In the genomic region with DNA sequence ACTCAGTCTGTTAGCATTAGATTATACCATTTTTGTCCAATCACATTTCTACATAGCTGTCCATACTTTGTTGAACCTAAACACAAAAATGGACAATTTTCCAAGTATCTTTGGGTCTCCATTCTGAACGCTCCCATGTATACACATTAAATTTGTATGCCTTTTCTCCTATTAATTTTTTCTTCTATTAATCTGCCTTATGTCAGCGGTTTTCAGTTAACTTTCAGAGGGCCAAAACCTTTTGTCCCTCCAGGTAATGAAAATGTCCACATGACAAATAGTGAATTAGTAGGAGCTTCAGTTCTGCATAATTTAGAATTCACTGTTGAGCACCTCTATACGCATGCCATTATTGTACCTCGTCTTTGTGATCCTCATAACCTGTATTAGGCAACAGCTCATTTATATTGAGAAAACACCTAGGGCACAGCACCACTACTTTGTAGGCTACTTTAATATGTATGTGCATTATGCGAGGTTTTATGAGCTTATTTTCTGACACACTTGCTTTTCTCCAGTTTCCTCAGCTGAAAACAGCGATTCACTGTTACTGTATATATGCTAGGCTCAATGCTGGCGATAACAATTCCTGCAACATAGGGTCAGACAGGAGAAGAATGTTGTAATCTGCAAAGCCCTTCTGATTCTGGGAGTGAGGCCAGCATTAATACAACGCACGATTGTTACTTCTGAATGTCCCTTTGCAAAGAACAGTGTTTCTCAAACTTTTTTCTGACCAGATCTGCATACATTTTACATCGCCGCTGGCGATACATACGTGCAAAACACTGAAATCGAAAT, we compare ENCODE assay signal across 8 cellular contexts. TPM values are rescaled to one million over a fixed set of nuclear protein-coding genes. Genes with fewer than 3 reads are reported as not detected.
DNase-seq lines count a peak whose midpoint lies in the region; ATAC-seq, FAIRE-seq and TF ChIP-seq lines count a peak whose summit lies in the region.

No MANE protein-coding gene starts in this region.

- H3K36me3 ChIP-seq in GM06990 (ENCODE audit: control insufficient read depth, insufficient read depth, low read length) (no peaks in the 10 kb centered on the region), NT2/D1 (ENCODE audit: insufficient read depth, insufficient read length, low read length) (no peaks in the 10 kb centered on the region), endothelial cell of umbilical vein (ENCODE audit: control insufficient read depth in 2 of 2, extremely low read depth in 1 of 2, insufficient read depth in 2 of 2, low read length in 2 of 2) (no peaks in the 10 kb centered on the region), mucosa of stomach (ENCODE audit: control insufficient read depth, insufficient read depth, low read length) (no peaks in the 10 kb centered on the region)

- peak overlapping the region; percentile 83 for H3K27ac ChIP-seq in endothelial cell of umbilical vein (ENCODE audit: insufficient read depth, low read depth, low read length)

- intact Hi-C loops in endothelial cell of umbilical vein (cut with micrococcal nuclease): loop anchor here (5.0 kb wide), 3 partner anchors 380 to 510 kb away; partner anchors contain the start of gene GCLM

- H3K9me3 Mint-ChIP-seq in progenitor cell of endocrine pancreas (ENCODE audit: low read depth): no peaks in the 10 kb centered on the region

- peaks cover 8% of the 10 kb centered on the region for H3K79me2 ChIP-seq in endothelial cell of umbilical vein (ENCODE audit: control insufficient read depth, insufficient read depth, low read length)

- ATAC-seq in GM21367 (IDR thresholded peaks at IDR 0.05; ENCODE audit: unreplicated experiment) (no peak), GM19467 (IDR thresholded peaks at IDR 0.05; ENCODE audit: unreplicated experiment) (no peak)

- H3K4me1 ChIP-seq in NT2/D1 (ENCODE audit: insufficient read depth, insufficient read length) (no peaks in the 10 kb centered on the region), endothelial cell of umbilical vein (ENCODE audit: control insufficient read depth, extremely low read depth, insufficient read depth, low read length) (peaks cover 27% of the 10 kb centered on the region), mucosa of stomach (ENCODE audit: control insufficient read depth, insufficient read depth, low read length) (peaks cover 11% of the 10 kb centered on the region)

- POLR2A ChIA-PET in endothelial cell of umbilical vein (lab: Charles Lee): no interaction called here

- CTCF ChIA-PET in endothelial cell of umbilical vein (lab: Charles Lee): interaction anchor here (1.0 to 1.6 kb wide), 3 partner anchors 10 to 389 kb away, joined by 3 to 4 read pairs (median 3); no protein-coding TSS in a partner anchor

- H3K27me3 Mint-ChIP-seq in progenitor cell of endocrine pancreas: peaks cover 3% of the 10 kb centered on the region

- no peaks in the 10 kb centered on the region for H3K36me3 Mint-ChIP-seq in progenitor cell of endocrine pancreas (ENCODE audit: insufficient read depth)

- H2AFZ ChIP-seq in endothelial cell of umbilical vein (ENCODE audit: low read depth, low read length): peak overlapping the region; percentile 99

- H3K4me3 Mint-ChIP-seq in progenitor cell of endocrine pancreas (ENCODE audit: low read depth): no peak overlapping the region

- H3K9me3 ChIP-seq in NT2/D1 (ENCODE audit: insufficient read depth, low read length) (no peaks in the 10 kb centered on the region), endothelial cell of umbilical vein (replicated peaks; ENCODE audit: control insufficient read depth, insufficient read depth, low read length) (no peaks in the 10 kb centered on the region), mucosa of stomach (ENCODE audit: control insufficient read depth, low read length) (no peaks in the 10 kb centered on the region)

- peak overlapping the region; percentile 99 for H3K4me2 ChIP-seq in endothelial cell of umbilical vein (ENCODE audit: insufficient read depth, low read length)

- H3K9ac ChIP-seq in NT2/D1 (ENCODE audit: insufficient read length, low read depth): peak overlapping the region; percentile 87
- H3K9ac ChIP-seq in endothelial cell of umbilical vein (replicated peaks; ENCODE audit: extremely low read depth, insufficient read depth, low read length): peak overlapping the region; percentile 92
- peak overlapping the region; percentile 81 for H3K9ac ChIP-seq in mucosa of stomach (ENCODE audit: low read length)

- TF ChIP-seq POLR2A in endothelial cell of umbilical vein (IDR thresholded peaks at IDR 0.05; ENCODE audit: low read depth, low read length): no peak

- TF ChIP-seq CTCF in GM06990 (IDR thresholded peaks at IDR 0.05; ENCODE audit: insufficient read depth, low read length, poor library complexity, severe bottlenecking) (no peak), endothelial cell of umbilical vein (IDR thresholded peaks at IDR 0.05; ENCODE audit: extremely low read depth in 1 of 2, insufficient read depth in 1 of 2, low read depth in 1 of 2, low read length in 2 of 2) (no peak), progenitor cell of endocrine pancreas (IDR thresholded peaks at IDR 0.05; ENCODE audit: unreplicated experiment) (no peak)

- H3K9me1 ChIP-seq in endothelial cell of umbilical vein (replicated peaks; ENCODE audit: control insufficient read depth, extremely low read depth, insufficient read depth, low read length): no peaks in the 10 kb centered on the region

- H3K4me1 Mint-ChIP-seq in progenitor cell of endocrine pancreas (ENCODE audit: low read depth): peaks cover 27% of the 10 kb centered on the region

- H4K20me1 ChIP-seq in endothelial cell of umbilical vein (replicated peaks; ENCODE audit: control insufficient read depth, extremely low read depth, insufficient read depth, low read length): no peaks in the 10 kb centered on the region

- BruUV-seq in endothelial cell of umbilical vein (replicated peaks; lab: Mats Ljungman, UMichigan): no TSS peak

- H3K27me3 ChIP-seq in GM06990 (replicated peaks; ENCODE audit: control insufficient read depth, insufficient read depth, low read length) (no peaks in the 10 kb centered on the region), NT2/D1 (ENCODE audit: insufficient read depth, insufficient read length) (peaks cover 6% of the 10 kb centered on the region), endothelial cell of umbilical vein (ENCODE audit: control insufficient read depth in 2 of 2, insufficient read depth in 2 of 2, low read length in 2 of 2) (peaks cover 4 to 5% of the 10 kb centered on the region in 2 experiments), mucosa of stomach (ENCODE audit: control insufficient read depth, insufficient read depth, low read length) (no peaks in the 10 kb centered on the region)

- no peak overlapping the region for H3K27ac Mint-ChIP-seq in progenitor cell of endocrine pancreas

- no peak for DNase-seq in GM06990 (ENCODE audit: extremely low read depth, insufficient read length)
- no peak for DNase-seq in NT2/D1 (ENCODE audit: low read depth, low spot score)
- peak; percentile 77 for DNase-seq in endothelial cell of umbilical vein (ENCODE audit: low read depth, low spot score)
- DNase-seq in cortex of kidney (lab: John Stamatoyannopoulos, UW): no peak
- DNase-seq in progenitor cell of endocrine pancreas (ENCODE audit: low spot score, unreplicated experiment): no peak

- dilution Hi-C loops in endothelial cell of umbilical vein (cut with MboI; ENCODE audit: extremely low pct_ligation_motif_present, low sequenced_read_pairs): no loop called here

- peak; percentile 68 for FAIRE-seq in endothelial cell of umbilical vein (lab: Jason Lieb, UNC)

- peak overlapping the region; percentile 77; the same call in 1 of the 2 replicates for H3K4me3 ChIP-seq in GM06990 (replicated peaks; ENCODE audit: low read depth, low read length)
- H3K4me3 ChIP-seq in NT2/D1 (ENCODE audit: insufficient read length, low read depth): peak overlapping the region; percentile 94
- H3K4me3 ChIP-seq in endothelial cell of umbilical vein (replicated peaks in 1 of 3; ENCODE audit: insufficient read depth in 1 of 3, low read depth in 1 of 3, low read length in 3 of 3): peak overlapping the region; percentile 80 to 94 (median 87)
- H3K4me3 ChIP-seq in mucosa of stomach (ENCODE audit: low read length): peak overlapping the region; percentile 68

TF ChIP-seq in endothelial cell of umbilical vein, 7 proteins besides CTCF, POLR2A, EP300 and RAD21:
- no peak for TF ChIP-seq GATA2 (IDR thresholded peaks at IDR 0.05; ENCODE audit: insufficient read depth, insufficient read length, low read depth, low read length)
- TF ChIP-seq EZH2 (IDR thresholded peaks at IDR 0.05; ENCODE audit: borderline replicate concordance, low read depth, low read length, severe bottlenecking): no peak

RNA-seq across cellular contexts. Expression of gene ABCD3, which starts 1.1 kb away (rescaled TPM):
- total RNA-seq in endothelial cell of umbilical vein (31.6 and 32.6 TPM in 2 replicates), progenitor cell of endocrine pancreas (43.2 and 50.2 TPM in 2 replicates)
- 4.6 and 6.3 TPM in 2 replicates for polyA plus RNA-seq in endothelial cell of umbilical vein
- 7.3 and 7.6 TPM in 2 replicates for polyA plus RNA-seq in endothelial cell of umbilical vein (2011; cell fraction: cytosol; rRNA removed)
- 18.4 and 24.5 TPM in 2 replicates for polyA plus RNA-seq in endothelial cell of umbilical vein (2011; cell fraction: nucleus; rRNA removed)
- 16.4 and 27.7 TPM in 2 replicates for polyA plus RNA-seq in endothelial cell of umbilical vein (2012)
- 10.7 and 13.1 TPM in 2 replicates for polyA minus RNA-seq in endothelial cell of umbilical vein
- 24.8 TPM for polyA minus RNA-seq in endothelial cell of umbilical vein (2011; cell fraction: cytosol; rRNA and poly(A)+ RNA removed)
- 21.7 and 28.3 TPM in 2 replicates for polyA minus RNA-seq in endothelial cell of umbilical vein (2011; cell fraction: nucleus; rRNA and poly(A)+ RNA removed)
